ENCODE assay signal across 23 cellular contexts in genomic region chr10:113030453-113030852, GRCh38.
DNase-seq lines count a peak whose midpoint lies in the region; ATAC-seq, FAIRE-seq and TF ChIP-seq lines count a peak whose summit lies in the region.
"Had no signal": no experiment of that assay in that cellular context is flagged by ENCODE, and none has a peak within 500 bp of the region (broad histone marks: within the 10 kb centered on the region; RNA-seq: fewer than 3 reads in every experiment).

No MANE protein-coding gene starts in this region.

- peak overlapping the region; percentile 4; the same call in 1 of the 3 replicates for H3K4me2 ChIP-seq in A549

- in situ Hi-C loops in brain microvascular endothelial cell (cut with HindIII; ENCODE audit: low pct_ligation_motif_present, low sequenced_read_pairs) = no loop called here

- no peak for TF ChIP-seq EP300 in A549 (IDR thresholded peaks at IDR 0.05)

- H3K4me1 ChIP-seq in A549 = peaks cover 62% of the 10 kb centered on the region

- peak; percentile 64 to 65; a peak in 4 of 6 replicates for ATAC-seq in A549
- no peak for ATAC-seq in effector memory CD8-positive, alpha-beta T cell (replicated peaks)

- POLR2A ChIA-PET in A549 (lab: Yijun Ruan, JAX) = interaction anchor here (0.8 kb wide), 1 partner anchor 43 kb away, joined by 4 read pairs; no protein-coding TSS in a partner anchor

- H3K9me3 ChIP-seq in A549 = no peaks in the 10 kb centered on the region
- H3K9me3 ChIP-seq: stomach, vagina had no signal

- peaks cover 27% of the 10 kb centered on the region for H3K36me3 Mint-ChIP-seq in HFFc6 (ENCODE audit: low read depth)
- H3K36me3 Mint-ChIP-seq in effector memory CD8-positive, alpha-beta T cell (ENCODE audit: insufficient read depth) = peaks cover 6% of the 10 kb centered on the region

- FAIRE-seq in A549 (lab: Jason Lieb, UNC) = no peak
- FAIRE-seq: colon, keratinocyte had no signal

- TF ChIP-seq RAD21 in A549 (conservative IDR thresholded peaks at IDR 0.05 in 1 of 2, IDR thresholded peaks at IDR 0.05 in 1 of 2) = no peak

- H3K27me3 Mint-ChIP-seq in HFFc6 (ENCODE audit: insufficient read depth) = peaks cover 8% of the 10 kb centered on the region
- peaks cover 0 to 10% of the 10 kb centered on the region in 2 donors for H3K27me3 Mint-ChIP-seq in effector memory CD8-positive, alpha-beta T cell

- H3K4me1 Mint-ChIP-seq in HFFc6 (ENCODE audit: low read depth) = peaks cover 55% of the 10 kb centered on the region
- H3K4me1 Mint-ChIP-seq in effector memory CD8-positive, alpha-beta T cell (ENCODE audit: low read depth in 2 of 2) = peaks cover 5 to 7% of the 10 kb centered on the region in 2 donors

- TF ChIP-seq CTCF in A549 (IDR thresholded peaks at IDR 0.05) (no peak), HFFc6 (IDR thresholded peaks at IDR 0.05) (no peak), brain microvascular endothelial cell (IDR thresholded peaks at IDR 0.05; ENCODE audit: low read depth, low read length, missing control alignments) (no peak)

- CTCF ChIA-PET in A549 (lab: Yijun Ruan, JAX) = interaction anchor here (0.8 kb wide), 1 partner anchor 76 kb away, joined by 3 read pairs; no protein-coding TSS in a partner anchor

- H3K27ac Mint-ChIP-seq in HFFc6 = peak overlapping the region; percentile 50
- H3K27ac Mint-ChIP-seq in effector memory CD8-positive, alpha-beta T cell = no peak overlapping the region
- H3K27ac Mint-ChIP-seq: CD4-positive, alpha-beta memory T cell had no signal

- H3K9me3 Mint-ChIP-seq in HFFc6 = no peaks in the 10 kb centered on the region
- no peaks in the 10 kb centered on the region for H3K9me3 Mint-ChIP-seq in effector memory CD8-positive, alpha-beta T cell
- H3K9me3 Mint-ChIP-seq: CD4-positive, alpha-beta memory T cell; neural crest cell had no signal

- H3K27ac ChIP-seq in A549 (peak overlapping the region in 1 of 2 experiments; percentile 41; a peak in 2 of 6 replicates), brain microvascular endothelial cell (no peak overlapping the region)
- H3K27ac ChIP-seq: epithelial cell of prostate, vagina had no signal

- TF ChIP-seq POLR2A in A549 (IDR thresholded peaks at IDR 0.05; ENCODE audit: low read length) = no peak

- no peak overlapping the region for H3K4me3 Mint-ChIP-seq in HFFc6
- no peak overlapping the region for H3K4me3 Mint-ChIP-seq in effector memory CD8-positive, alpha-beta T cell
- H3K4me3 Mint-ChIP-seq: CD4-positive, alpha-beta memory T cell; neural crest cell had no signal

- H3K4me3 ChIP-seq in A549 (no peak overlapping the region), brain microvascular endothelial cell (ENCODE audit: low read depth, low read length) (no peak overlapping the region)
- H3K4me3 ChIP-seq: stomach, vagina had no signal

- no peak for DNase-seq in A549 (ENCODE audit: low read depth in 1 of 2, low spot score in 1 of 2)
- DNase-seq in HFFc6 = peak; percentile 48
- DNase-seq in brain microvascular endothelial cell = peak; percentile 48
- peak; percentile 20 for DNase-seq in kidney glomerular epithelial cell (lab: John Stamatoyannopoulos, UW)
- DNase-seq in DMS 273 treated with DMSO at 0.1 percent for 48 hours (lab: John Stamatoyannopoulos, UW) = no peak
- DNase-seq in effector memory CD8-positive, alpha-beta T cell = no peak
- DNase-seq in hepatic stellate cell (ENCODE audit: low spot score) = no peak
- DNase-seq in stimulated activated CD4-positive, alpha-beta T cell treated with anti-CD3 and anti-CD28 coated beads, Interleukin-15, amount 100 ng/mL, for 24 hours = no peak
- DNase-seq: activated effector memory CD4-positive, alpha-beta T cell treated with Interleukin-2 at 50 U/mL for 16 hours; amniotic stem cell; CD4-positive, alpha-beta memory T cell; DMS79 treated with DMSO at 0.1 percent for 48 hours; midbrain; MM.1S; NCI-H1694 treated with DMSO at 0.1 percent for 48 hours; NCI-H345; SIG-M5; stomach had no signal

- no peaks in the 10 kb centered on the region for H3K36me3 ChIP-seq in brain microvascular endothelial cell (replicated peaks)
- H3K36me3 ChIP-seq: stomach, vagina had no signal

- WGBS in A549 (ENCODE audit: missing lambda C conversion rate) = 45% methylated on average over 1 of the region's 1 CpG

- H3K27me3 ChIP-seq in brain microvascular endothelial cell (replicated peaks) = no peaks in the 10 kb centered on the region
- H3K27me3 ChIP-seq: stomach, vagina had no signal

TF ChIP-seq in A549, 52 proteins besides CTCF, POLR2A, EP300 and RAD21:
- no peak for TF ChIP-seq NR3C1 (IDR thresholded peaks at IDR 0.05)
- no peak for TF ChIP-seq ZNF302 (CRISPR knock-in tag; IDR thresholded peaks at IDR 0.05)
- TF ChIP-seq EHMT2 (IDR thresholded peaks at IDR 0.05; ENCODE audit: low read depth) = no peak
- TF ChIP-seq PHF8 (IDR thresholded peaks at IDR 0.05; ENCODE audit: borderline replicate concordance, low read depth) = no peak
- TF ChIP-seq E2F6 (IDR thresholded peaks at IDR 0.05; ENCODE audit: borderline replicate concordance, low read depth) = no peak
- no peak for TF ChIP-seq HOXA7 (CRISPR knock-in tag; IDR thresholded peaks at IDR 0.05)
- no peak for TF ChIP-seq HOXB5 (CRISPR knock-in tag; IDR thresholded peaks at IDR 0.05)
- TF ChIP-seq MAX (IDR thresholded peaks at IDR 0.05) = no peak
- no peak for TF ChIP-seq REST (IDR thresholded peaks at IDR 0.05)
- TF ChIP-seq CBX2 (IDR thresholded peaks at IDR 0.05; ENCODE audit: borderline replicate concordance, low read depth) = no peak
- TF ChIP-seq ESRRA (IDR thresholded peaks at IDR 0.05; ENCODE audit: borderline replicate concordance, low read length) = no peak
- TF ChIP-seq SREBF2 (IDR thresholded peaks at IDR 0.05) = no peak
TF ChIP-seq in A549: peak in this region for 0.

Comparison
In these comparisons a context has a peak if more than half of its experiments do, and no peak if none do; other contexts are left out.
1. DNase-seq: peak in HFFc6 (single experiment), brain microvascular endothelial cell (single experiment) and kidney glomerular epithelial cell (single experiment); none in A549 (0 of 2), DMS 273 treated with DMSO at 0.1 percent for 48 hours (single experiment), effector memory CD8-positive, alpha-beta T cell (0 of 3), hepatic stellate cell (single experiment) and stimulated activated CD4-positive, alpha-beta T cell treated with anti-CD3 and anti-CD28 coated beads, Interleukin-15, amount 100 ng/mL, for 24 hours (single experiment).